Comparison of ENCODE assay signal across 11 cellular contexts in genomic region chr12:78088391-78088832, GRCh38.
DNase-seq lines count a peak whose midpoint lies in the region; ATAC-seq, FAIRE-seq and TF ChIP-seq lines count a peak whose summit lies in the region.
"Had no signal": no experiment of that assay in that cellular context is flagged by ENCODE, and none has a peak within 500 bp of the region (broad histone marks: within the 10 kb centered on the region; RNA-seq: fewer than 3 reads in every experiment).

No MANE protein-coding gene starts in this region.

- DNase-seq in A673 (ENCODE audit: low spot score) (peak; percentile 67), HepG2 (ENCODE audit: low spot score) (no peak)
- DNase-seq in activated CD8-positive, alpha-beta memory T cell treated with anti-CD3 and anti-CD28 coated beads, Interleukin-2, amount 50 U/mL, for 4 hours = no peak
- DNase-seq in activated T-cell treated with anti-CD3 and anti-CD28 coated beads, Interleukin-2, amount 50 U/mL, for 24 hours = no peak
- DNase-seq: CD4-positive, alpha-beta T cell; foreskin melanocyte; NCI-H187 treated with DMSO at 0.1 percent for 48 hours had no signal

- peak; percentile 70 for ATAC-seq in HG02588 (IDR thresholded peaks at IDR 0.05; ENCODE audit: unreplicated experiment)
- ATAC-seq in HepG2 = no peak
- ATAC-seq in GM18498 (IDR thresholded peaks at IDR 0.05; ENCODE audit: unreplicated experiment) = no peak
- no peak for ATAC-seq in GM19463 (IDR thresholded peaks at IDR 0.05; ENCODE audit: unreplicated experiment)

- no peak for TF ChIP-seq RAD21 in HepG2 (CRISPR knock-in tag; IDR thresholded peaks at IDR 0.05)

- H3K4me3 ChIP-seq in A673 (ENCODE audit: low read depth, low read length, poor library complexity, severe bottlenecking) = peak overlapping the region; percentile 34
- peak overlapping the region in 2 of 3 experiments; percentile 23 to 36; a peak in 5 of 6 replicates for H3K4me3 ChIP-seq in HepG2 (replicated peaks in 1 of 3; ENCODE audit: insufficient read depth in 1 of 3, low read depth in 2 of 3, low read length in 3 of 3)

- FAIRE-seq in HepG2 (lab: Jason Lieb, UNC) = no peak

- H3K36me3 Mint-ChIP-seq in activated T-cell treated with anti-CD3 and anti-CD28 coated beads, Interleukin-2, amount 50 U/mL, for 24 hours (ENCODE audit: low read depth) = no peaks in the 10 kb centered on the region

- CTCF ChIA-PET in A673 (lab: Charles Lee) = no interaction called here
- CTCF ChIA-PET in HepG2 (lab: Yijun Ruan, JAX; ENCODE audit: low intra/inter-chr PET ratio, low total read pairs) = no interaction called here

- no peak for TF ChIP-seq POLR2A in HepG2 (IDR thresholded peaks at IDR 0.05; ENCODE audit: insufficient read depth in 1 of 2, low read depth in 2 of 2, low read length in 2 of 2)

- 1% methylated on average over 3 of the region's 3 CpGs for WGBS in HepG2 (ENCODE audit: low lambda C conversion rate)

- H3K36me3 ChIP-seq in A673 (ENCODE audit: insufficient read depth, low read length, poor library complexity, severe bottlenecking) (no peaks in the 10 kb centered on the region), HepG2 (replicated peaks in 1 of 2; ENCODE audit: control insufficient read depth in 1 of 2, insufficient read depth in 2 of 2, low read length in 2 of 2) (no peaks in the 10 kb centered on the region)

- no peaks in the 10 kb centered on the region for H3K4me1 Mint-ChIP-seq in activated T-cell treated with anti-CD3 and anti-CD28 coated beads, Interleukin-2, amount 50 U/mL, for 24 hours (ENCODE audit: low read depth)

- TF ChIP-seq EP300 in HepG2 (IDR thresholded peaks at IDR 0.05; ENCODE audit: low read depth in 2 of 2, low read length in 2 of 2) (no peak), HepG2 (CRISPR knock-in tag; IDR thresholded peaks at IDR 0.05; ENCODE audit: borderline replicate concordance) (no peak)

- peak overlapping the region; percentile 90 for H2AFZ ChIP-seq in HepG2 (ENCODE audit: low read length)

- H3K4me3 Mint-ChIP-seq in activated T-cell treated with anti-CD3 and anti-CD28 coated beads, Interleukin-2, amount 50 U/mL, for 24 hours = no peak overlapping the region
- H3K4me3 Mint-ChIP-seq: CD4-positive, alpha-beta T cell had no signal

- H3K9ac ChIP-seq in HepG2 (ENCODE audit: insufficient read depth, low read depth, low read length) = peak overlapping the region; percentile 16; the same call in 1 of the 2 replicates

- H3K4me1 ChIP-seq in A673 (ENCODE audit: insufficient read depth, low read length, poor library complexity, severe bottlenecking) (peaks cover 30% of the 10 kb centered on the region), HepG2 (ENCODE audit: insufficient read depth, low read length) (no peaks in the 10 kb centered on the region)

- peak overlapping the region; percentile 40 for H3K27ac ChIP-seq in A673 (ENCODE audit: low read depth, low read length, poor library complexity, severe bottlenecking)
- H3K27ac ChIP-seq in VCaP = peak overlapping the region; percentile 58
- no peak overlapping the region for H3K27ac ChIP-seq in HepG2 (ENCODE audit: extremely low read length, insufficient read depth, low read length)

- H3K79me2 ChIP-seq in HepG2 (ENCODE audit: insufficient read depth, low read length) = no peaks in the 10 kb centered on the region

- no TSS peak for BruUV-seq in A673 (replicated peaks; lab: Mats Ljungman, UMichigan)
- no TSS peak for BruUV-seq in HepG2 (replicated peaks; lab: Mats Ljungman, UMichigan)

- H4K20me1 ChIP-seq in HepG2 (ENCODE audit: insufficient read depth, low read length) = no peaks in the 10 kb centered on the region

- no peaks in the 10 kb centered on the region for H3K27me3 Mint-ChIP-seq in activated T-cell treated with anti-CD3 and anti-CD28 coated beads, Interleukin-2, amount 50 U/mL, for 24 hours
- H3K27me3 Mint-ChIP-seq: CD4-positive, alpha-beta T cell had no signal

- peaks cover 8% of the 10 kb centered on the region for H3K9me3 Mint-ChIP-seq in activated T-cell treated with anti-CD3 and anti-CD28 coated beads, Interleukin-2, amount 50 U/mL, for 24 hours

- no peak overlapping the region for H3K27ac Mint-ChIP-seq in activated T-cell treated with anti-CD3 and anti-CD28 coated beads, Interleukin-2, amount 50 U/mL, for 24 hours
- H3K27ac Mint-ChIP-seq: CD4-positive, alpha-beta T cell had no signal

- in situ Hi-C loops in HepG2 (cut with HindIII; ENCODE audit: extremely low pct_ligation_motif_present, low pct_unique_long_range_greater_than_20kb) = no loop called here

- H3K9me3 ChIP-seq in A673 (ENCODE audit: low read depth, low read length, poor library complexity, severe bottlenecking) (no peaks in the 10 kb centered on the region), HepG2 (ENCODE audit: low read length) (no peaks in the 10 kb centered on the region)

- no peak for TF ChIP-seq CTCF in A673 (conservative IDR thresholded peaks at IDR 0.05; ENCODE audit: low read depth, low read length)
- TF ChIP-seq CTCF in VCaP (conservative IDR thresholded peaks at IDR 0.05) = no peak
- no peak for TF ChIP-seq CTCF in HepG2 (CRISPR knock-in tag; IDR thresholded peaks at IDR 0.05)

- POLR2A ChIA-PET in A673 (lab: Charles Lee; ENCODE audit: low non-redundant PET) = no interaction called here
- POLR2A ChIA-PET in HepG2 (lab: Yijun Ruan, JAX) = no interaction called here

- intact Hi-C loops in A673 (cut with micrococcal nuclease; ENCODE audit: unreplicated experiment) (no loop called here), HepG2 (cut with micrococcal nuclease; ENCODE audit: unreplicated experiment) (no loop called here)

- no peaks in the 10 kb centered on the region for H3K27me3 ChIP-seq in A673 (replicated peaks; ENCODE audit: insufficient read depth, low read depth, low read length, poor library complexity)
- no peaks in the 10 kb centered on the region for H3K27me3 ChIP-seq in HepG2 (ENCODE audit: control insufficient read depth in 1 of 2, insufficient read depth in 2 of 2, low read length in 2 of 2)

- peak overlapping the region; percentile 41 for H3K4me2 ChIP-seq in HepG2 (ENCODE audit: low read depth, low read length)

TF ChIP-seq in HepG2, 621 proteins besides CTCF, POLR2A, EP300 and RAD21:
- TF ChIP-seq ZNF792 (CRISPR knock-in tag; IDR thresholded peaks at IDR 0.05) = no peak
- no peak for TF ChIP-seq ZSCAN20 (CRISPR knock-in tag; IDR thresholded peaks at IDR 0.05; ENCODE audit: borderline replicate concordance)
- no peak for TF ChIP-seq HNRNPUL1 (IDR thresholded peaks at IDR 0.05; ENCODE audit: low read depth, low read length)
- TF ChIP-seq ZSCAN21 (CRISPR knock-in tag; IDR thresholded peaks at IDR 0.05; ENCODE audit: borderline replicate concordance) = no peak
- no peak for TF ChIP-seq TARDBP (CRISPR knock-in tag; IDR thresholded peaks at IDR 0.05)
- TF ChIP-seq ZNF562 (CRISPR knock-in tag; IDR thresholded peaks at IDR 0.05; ENCODE audit: borderline replicate concordance) = no peak
- TF ChIP-seq, protein P1, sequence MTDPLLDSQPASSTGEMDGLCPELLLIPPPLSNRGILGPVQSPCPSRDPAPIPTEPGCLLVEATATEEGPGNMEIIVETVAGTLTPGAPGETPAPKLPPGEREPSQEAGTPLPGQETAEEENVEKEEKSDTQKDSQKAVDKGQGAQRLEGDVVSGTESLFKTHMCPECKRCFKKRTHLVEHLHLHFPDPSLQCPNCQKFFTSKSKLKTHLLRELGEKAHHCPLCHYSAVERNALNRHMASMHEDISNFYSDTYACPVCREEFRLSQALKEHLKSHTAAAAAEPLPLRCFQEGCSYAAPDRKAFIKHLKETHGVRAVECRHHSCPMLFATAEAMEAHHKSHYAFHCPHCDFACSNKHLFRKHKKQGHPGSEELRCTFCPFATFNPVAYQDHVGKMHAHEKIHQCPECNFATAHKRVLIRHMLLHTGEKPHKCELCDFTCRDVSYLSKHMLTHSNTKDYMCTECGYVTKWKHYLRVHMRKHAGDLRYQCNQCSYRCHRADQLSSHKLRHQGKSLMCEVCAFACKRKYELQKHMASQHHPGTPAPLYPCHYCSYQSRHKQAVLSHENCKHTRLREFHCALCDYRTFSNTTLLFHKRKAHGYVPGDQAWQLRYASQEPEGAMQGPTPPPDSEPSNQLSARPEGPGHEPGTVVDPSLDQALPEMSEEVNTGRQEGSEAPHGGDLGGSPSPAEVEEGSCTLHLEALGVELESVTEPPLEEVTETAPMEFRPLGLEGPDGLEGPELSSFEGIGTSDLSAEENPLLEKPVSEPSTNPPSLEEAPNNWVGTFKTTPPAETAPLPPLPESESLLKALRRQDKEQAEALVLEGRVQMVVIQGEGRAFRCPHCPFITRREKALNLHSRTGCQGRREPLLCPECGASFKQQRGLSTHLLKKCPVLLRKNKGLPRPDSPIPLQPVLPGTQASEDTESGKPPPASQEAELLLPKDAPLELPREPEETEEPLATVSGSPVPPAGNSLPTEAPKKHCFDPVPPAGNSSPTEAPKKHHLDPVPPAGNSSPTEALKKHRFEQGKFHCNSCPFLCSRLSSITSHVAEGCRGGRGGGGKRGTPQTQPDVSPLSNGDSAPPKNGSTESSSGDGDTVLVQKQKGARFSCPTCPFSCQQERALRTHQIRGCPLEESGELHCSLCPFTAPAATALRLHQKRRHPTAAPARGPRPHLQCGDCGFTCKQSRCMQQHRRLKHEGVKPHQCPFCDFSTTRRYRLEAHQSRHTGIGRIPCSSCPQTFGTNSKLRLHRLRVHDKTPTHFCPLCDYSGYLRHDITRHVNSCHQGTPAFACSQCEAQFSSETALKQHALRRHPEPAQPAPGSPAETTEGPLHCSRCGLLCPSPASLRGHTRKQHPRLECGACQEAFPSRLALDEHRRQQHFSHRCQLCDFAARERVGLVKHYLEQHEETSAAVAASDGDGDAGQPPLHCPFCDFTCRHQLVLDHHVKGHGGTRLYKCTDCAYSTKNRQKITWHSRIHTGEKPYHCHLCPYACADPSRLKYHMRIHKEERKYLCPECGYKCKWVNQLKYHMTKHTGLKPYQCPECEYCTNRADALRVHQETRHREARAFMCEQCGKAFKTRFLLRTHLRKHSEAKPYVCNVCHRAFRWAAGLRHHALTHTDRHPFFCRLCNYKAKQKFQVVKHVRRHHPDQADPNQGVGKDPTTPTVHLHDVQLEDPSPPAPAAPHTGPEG (CRISPR knock-in tag; IDR thresholded peaks at IDR 0.05) = no peak
- no peak for TF ChIP-seq ZNF781 (CRISPR knock-in tag; IDR thresholded peaks at IDR 0.05; ENCODE audit: borderline replicate concordance, not compliant biosample characterization)
- TF ChIP-seq NFKB2 (CRISPR knock-in tag; IDR thresholded peaks at IDR 0.05; ENCODE audit: borderline replicate concordance) = no peak
- TF ChIP-seq ZFYVE20 (CRISPR knock-in tag; IDR thresholded peaks at IDR 0.05; ENCODE audit: borderline replicate concordance, low read depth) = no peak
